In the genomic region with DNA sequence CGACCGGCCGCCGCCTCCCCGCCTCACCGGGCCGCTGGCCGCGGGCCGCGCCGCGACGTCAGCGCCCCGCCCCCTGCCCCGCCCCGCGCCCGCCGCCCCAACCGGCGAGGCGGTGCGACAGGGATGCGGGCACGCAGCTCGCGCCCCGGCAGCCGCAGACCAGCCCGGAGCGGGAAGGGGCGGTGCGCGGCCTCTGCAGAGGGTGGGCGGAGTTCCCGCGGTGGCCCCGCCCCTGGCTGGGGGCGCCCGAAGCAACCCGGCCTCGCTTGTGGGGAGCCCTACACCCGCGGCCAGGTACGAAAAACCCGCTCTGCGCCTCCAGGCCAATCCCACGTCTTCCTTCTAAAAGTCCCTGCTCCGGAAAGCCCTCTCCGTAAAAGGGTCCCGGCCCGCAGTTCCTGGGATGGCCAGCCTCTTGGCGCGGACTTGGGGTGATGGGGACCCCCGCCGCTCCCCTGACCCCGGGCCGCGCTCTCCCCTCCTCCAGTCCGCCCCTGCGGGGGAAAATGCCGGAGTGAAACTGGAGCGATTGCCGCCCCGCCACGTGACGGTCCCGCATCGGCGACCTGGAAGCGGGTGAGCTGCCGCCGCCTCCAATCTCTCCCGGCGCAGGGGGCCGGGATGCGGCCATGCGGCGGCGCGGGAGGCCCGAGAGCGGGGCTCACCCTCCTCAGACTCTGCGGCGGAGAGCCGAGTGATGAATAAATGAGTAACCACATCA, we compare ENCODE assay signal across 8 cellular contexts. TPM values are rescaled to one million over a fixed set of nuclear protein-coding genes. Genes with fewer than 3 reads are reported as not detected.
A peak's percentile ranks its signal among the peaks of the same experiment; 100 is the strongest.
DNase-seq lines count a peak whose midpoint lies in the region; ATAC-seq and TF ChIP-seq lines count a peak whose summit lies in the region.

A gene with protein sequence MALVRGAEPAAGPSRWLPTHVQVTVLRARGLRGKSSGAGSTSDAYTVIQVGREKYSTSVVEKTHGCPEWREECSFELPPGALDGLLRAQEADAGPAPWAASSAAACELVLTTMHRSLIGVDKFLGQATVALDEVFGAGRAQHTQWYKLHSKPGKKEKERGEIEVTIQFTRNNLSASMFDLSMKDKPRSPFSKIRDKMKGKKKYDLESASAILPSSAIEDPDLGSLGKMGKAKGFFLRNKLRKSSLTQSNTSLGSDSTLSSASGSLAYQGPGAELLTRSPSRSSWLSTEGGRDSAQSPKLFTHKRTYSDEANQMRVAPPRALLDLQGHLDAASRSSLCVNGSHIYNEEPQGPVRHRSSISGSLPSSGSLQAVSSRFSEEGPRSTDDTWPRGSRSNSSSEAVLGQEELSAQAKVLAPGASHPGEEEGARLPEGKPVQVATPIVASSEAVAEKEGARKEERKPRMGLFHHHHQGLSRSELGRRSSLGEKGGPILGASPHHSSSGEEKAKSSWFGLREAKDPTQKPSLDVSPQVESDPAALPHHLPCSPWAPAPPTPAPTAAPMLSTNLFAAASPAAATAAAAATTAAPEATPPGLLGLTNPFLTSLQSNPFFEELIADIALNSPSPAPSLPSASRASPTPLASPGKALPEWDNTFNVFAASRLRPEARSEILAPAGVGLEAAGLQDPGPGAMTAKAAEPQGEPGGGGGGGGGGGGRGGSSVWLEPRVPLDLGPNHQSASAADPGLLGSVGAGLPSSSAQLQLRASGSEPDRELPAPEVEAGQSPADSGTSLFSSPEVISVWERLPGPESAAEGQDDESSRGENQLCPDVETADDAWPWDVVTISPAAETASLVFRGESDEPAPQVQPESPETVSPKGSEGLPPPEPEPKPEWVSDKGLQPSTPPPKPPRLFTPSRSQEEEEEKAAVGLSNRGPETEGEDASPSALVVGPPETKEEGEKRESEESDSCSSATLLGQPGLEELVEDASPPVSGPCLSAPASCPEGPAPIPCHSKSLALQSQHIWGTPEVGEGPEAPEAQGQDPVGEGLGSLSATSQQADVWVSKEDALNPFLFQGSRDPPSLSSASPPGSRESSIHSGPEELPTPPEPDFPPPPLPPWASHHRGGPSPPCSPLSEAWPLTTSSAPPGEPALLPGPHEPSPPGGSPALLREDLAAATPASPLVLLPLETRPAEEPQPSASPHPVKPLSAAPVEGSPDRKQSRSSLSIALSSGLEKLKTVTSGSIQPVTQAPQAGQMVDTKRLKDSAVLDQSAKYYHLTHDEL (N-terminal part only) (minus strand): TSS at position 36 of the 721 bp plus-strand sequence. CDS start 171 bp downstream, outside the sequence.

- POLR2A ChIA-PET in BJ (lab: Charles Lee): no interaction called here

- peak; percentile 72 for ATAC-seq in GM19351 (IDR thresholded peaks at IDR 0.05; ENCODE audit: unreplicated experiment)
- peak; percentile 68 for ATAC-seq in HG03521 (IDR thresholded peaks at IDR 0.05; ENCODE audit: unreplicated experiment)
- ATAC-seq in naive B cell (ENCODE audit: low read depth in 2 of 2): peak; percentile 85 to 86

- H3K4me3 Mint-ChIP-seq in naive B cell: peak within 1 kb of the TSS; percentile 78 to 93 (median 86)

- TF ChIP-seq CTCF in BJ (IDR thresholded peaks at IDR 0.05; ENCODE audit: insufficient read depth, low read depth, low read length) (peak; percentile 5; the same call in 1 of the 2 replicates), fibroblast of mammary gland (conservative IDR thresholded peaks at IDR 0.05; ENCODE audit: control insufficient read depth, insufficient read depth, low read depth, low read length) (no peak)

- peaks cover 4 to 22% (median 18%) of the 10 kb centered on the region in 3 donors for H3K4me1 Mint-ChIP-seq in naive B cell

- H3K4me3 ChIP-seq in BJ (ENCODE audit: low read depth, low read length) (peak within 1 kb of the TSS; percentile 69), fibroblast of mammary gland (ENCODE audit: control insufficient read depth, low read depth, low read length) (peak within 1 kb of the TSS; percentile 83)

- CTCF ChIA-PET in BJ (lab: Yijun Ruan, JAX): interaction anchor here (0.8 to 3.9 kb wide), 10 partner anchors 9 to 220 kb away, joined by 3 to 24 read pairs (median 4); no protein-coding TSS in a partner anchor

- no peaks in the 10 kb centered on the region for H3K36me3 Mint-ChIP-seq in naive B cell

- DNase-seq in BJ (ENCODE audit: low read depth) (no peak), RPMI8226 (peak; percentile 87), fibroblast of mammary gland (ENCODE audit: low read depth) (peak; percentile 85), naive B cell (peak; percentile 80)
- DNase-seq in activated T-helper 9 cell treated with anti-CD3 and anti-CD28 coated beads, Interleukin-2, amount 50 U/mL, for 16 hours (ENCODE audit: low read depth): peak; percentile 75
- peak; percentile 44 to 77 for DNase-seq in stimulated activated CD8-positive, alpha-beta memory T cell treated with anti-CD3 and anti-CD28 coated beads, Interleukin-7, amount 100 ng/mL, for 4 hours (ENCODE audit: low read depth in 2 of 2)

- no peaks in the 10 kb centered on the region for H3K9me3 Mint-ChIP-seq in naive B cell

- no peaks in the 10 kb centered on the region for H3K27me3 ChIP-seq in BJ (ENCODE audit: control insufficient read depth, insufficient read depth, low read length)

- peaks cover 0 to 16% (median 0%) of the 10 kb centered on the region in 3 donors for H3K27me3 Mint-ChIP-seq in naive B cell

- H3K27ac Mint-ChIP-seq in naive B cell: peak within 1 kb of the TSS in 5 of 6 donors; percentile 18 to 90 (median 51)

- no peaks in the 10 kb centered on the region for H3K36me3 ChIP-seq in BJ (ENCODE audit: control insufficient read depth, insufficient read depth, low read length)

RNA-seq across cellular contexts. Expression of the gene that starts here (rescaled TPM):
- 42.5 and 52.0 TPM in 2 replicates for polyA plus RNA-seq in BJ (2011; rRNA removed)
- polyA minus RNA-seq in BJ (2011; rRNA and poly(A)+ RNA removed): 40.6 and 48.1 TPM in 2 replicates
- 1 to 10 TPM in 5 of 6 donors, not detected in 1; 2.0 to 3.6 (median 2.4) TPM for polyA plus RNA-seq in naive B cell (ENCODE audit: low read depth in 6 of 6)
